15 cellular contexts compared by ENCODE assay signal in the genomic region with DNA sequence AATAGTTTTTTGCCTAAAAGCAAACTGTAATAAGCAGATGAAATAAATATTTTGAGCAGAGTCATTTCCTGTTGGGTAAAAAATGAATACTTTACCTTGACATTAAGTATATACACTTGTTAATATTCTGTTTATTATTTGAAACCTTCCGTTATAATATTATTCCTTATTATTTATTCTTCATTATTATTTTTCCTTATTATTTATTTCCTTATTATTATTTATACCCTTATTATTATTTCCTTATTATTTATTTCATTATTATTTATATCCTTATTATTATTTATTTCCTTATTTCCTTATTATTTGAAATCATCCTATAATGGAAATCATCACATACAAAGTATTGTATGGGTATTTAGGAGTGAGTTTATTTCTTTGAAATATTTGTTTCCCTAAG.
DNase-seq lines count a peak whose midpoint lies in the region; ATAC-seq, FAIRE-seq and TF ChIP-seq lines count a peak whose summit lies in the region.
"Had no signal": no experiment of that assay in that cellular context is flagged by ENCODE, and none has a peak within 500 bp of the region (broad histone marks: within the 10 kb centered on the region; RNA-seq: fewer than 3 reads in every experiment).

No MANE protein-coding gene starts in this region.

- DNase-seq in RCC 7860 (ENCODE audit: low spot score) (no peak), pancreas (no peak), tibial nerve (ENCODE audit: low spot score in 2 of 2) (no peak)
- DNase-seq: ACHN; CD4-positive, alpha-beta memory T cell; DMS153; DMS79; GF-D8; H9 had no signal

- TF ChIP-seq EP300 in tibial nerve (IDR thresholded peaks at IDR 0.05) = no peak

- TF ChIP-seq CTCF in pancreas (IDR thresholded peaks at IDR 0.05) (no peak), tibial nerve (IDR thresholded peaks at IDR 0.05) (no peak)

- ATAC-seq in pancreas (no peak), GM18502 (IDR thresholded peaks at IDR 0.05; ENCODE audit: poor library complexity, unreplicated experiment) (no peak)
- ATAC-seq in activated CD4-positive, CD25-positive, alpha-beta regulatory T cell treated with anti-CD3 and anti-CD28 coated beads, Interleukin-2, amount 50 U/mL, for 24 hours = no peak
- ATAC-seq: HepG2 had no signal

- H3K4me3 ChIP-seq in pancreas (no peak overlapping the region), tibial nerve (no peak overlapping the region)

- intact Hi-C loops in pancreas (cut with DNase I) = no loop called here

- TF ChIP-seq POLR2A in tibial nerve (IDR thresholded peaks at IDR 0.05) = no peak

- no peaks in the 10 kb centered on the region for H3K36me3 ChIP-seq in pancreas
- no peaks in the 10 kb centered on the region for H3K36me3 ChIP-seq in tibial nerve

- FAIRE-seq in RCC 7860 (lab: Jason Lieb, UNC) (peak; percentile 67), endometrium (lab: Jason Lieb, UNC) (peak; percentile 94), pancreas (lab: Jason Lieb, UNC) (peak; percentile 96)
- FAIRE-seq: GM19239, H1, HepG2 had no signal

- WGBS in pancreas, 2 donors = 97 to 98% methylated on average over 1 of the region's 1 CpG
- 97 to 100% methylated on average over 1 of the region's 1 CpG for WGBS in tibial nerve, 2 donors

- H3K9me3 ChIP-seq in pancreas (no peaks in the 10 kb centered on the region), tibial nerve (no peaks in the 10 kb centered on the region)

- H3K27ac ChIP-seq in pancreas (no peak overlapping the region), tibial nerve (no peak overlapping the region)

- H3K27me3 ChIP-seq in pancreas (no peaks in the 10 kb centered on the region), tibial nerve (no peaks in the 10 kb centered on the region)

- peaks cover 0 to 6% (median 3%) of the 10 kb centered on the region in 3 donors for H3K4me1 ChIP-seq in pancreas
- H3K4me1 ChIP-seq in tibial nerve = no peaks in the 10 kb centered on the region
